Comparison of ENCODE assay signal across 10 cellular contexts in the genomic region with DNA sequence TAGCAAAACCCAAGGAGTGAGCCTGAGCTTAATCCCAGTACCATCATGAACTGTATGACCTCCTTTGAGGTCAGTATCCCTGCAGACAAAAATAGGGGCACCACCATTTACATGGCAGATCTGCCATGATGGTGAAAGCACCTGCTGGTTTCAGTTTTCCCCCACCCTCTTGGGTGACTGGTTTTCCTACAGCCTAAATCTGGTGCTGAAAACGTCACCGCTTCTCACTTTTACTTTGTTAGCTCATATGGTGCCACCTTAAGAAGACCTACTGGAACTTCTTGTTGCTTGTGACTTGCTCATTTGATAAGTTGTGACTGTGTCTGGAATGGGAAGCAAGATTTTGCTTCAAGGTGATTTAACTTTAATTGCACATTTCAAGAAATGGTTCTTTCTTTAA. TPM values are rescaled to one million over a fixed set of nuclear protein-coding genes. Genes with fewer than 3 reads are reported as not detected.
DNase-seq lines count a peak whose midpoint lies in the region; ATAC-seq and TF ChIP-seq lines count a peak whose summit lies in the region.
"Had no signal": no experiment of that assay in that cellular context is flagged by ENCODE, and none has a peak within 500 bp of the region (broad histone marks: within the 10 kb centered on the region; RNA-seq: fewer than 3 reads in every experiment).

No MANE protein-coding gene starts in this region.

- no peak for TF ChIP-seq CTCF in activated CD8-positive, alpha-beta T cell treated with anti-CD3 and anti-CD28 coated beads for 36 hours (IDR thresholded peaks at IDR 0.05)

- H3K4me3 Mint-ChIP-seq in activated CD8-positive, alpha-beta T cell treated with anti-CD3 and anti-CD28 coated beads for 36 hours = peak overlapping the region; percentile 47

- ATAC-seq in HG03045 (IDR thresholded peaks at IDR 0.05; ENCODE audit: unreplicated experiment) = peak; percentile 55
- peak; percentile 73 for ATAC-seq in activated CD8-positive, alpha-beta T cell treated with anti-CD3 and anti-CD28 coated beads for 36 hours
- peak; percentile 69 for ATAC-seq in stimulated activated naive CD8-positive, alpha-beta T cell treated with anti-CD3 and anti-CD28 coated beads, Interleukin-15, Interleukin-2, amounts not matched to agents 100 U/mL and 50 U/mL, for 24 hours
- ATAC-seq in HG02870 (IDR thresholded peaks at IDR 0.05; ENCODE audit: unreplicated experiment) = no peak
- ATAC-seq: PC-3 had no signal

- peaks cover 8% of the 10 kb centered on the region for H3K9me3 Mint-ChIP-seq in activated CD8-positive, alpha-beta T cell treated with anti-CD3 and anti-CD28 coated beads for 36 hours
- H3K9me3 Mint-ChIP-seq: brain had no signal

- intact Hi-C loops in activated CD8-positive, alpha-beta T cell treated with anti-CD3 and anti-CD28 coated beads for 36 hours (cut with micrococcal nuclease) = no loop called here
- intact Hi-C loops in posterior cingulate gyrus (cut with DNase I) = no loop called here

- peak overlapping the region; percentile 81 for H3K27ac Mint-ChIP-seq in activated CD8-positive, alpha-beta T cell treated with anti-CD3 and anti-CD28 coated beads for 36 hours
- H3K27ac Mint-ChIP-seq: brain had no signal

- H3K4me1 Mint-ChIP-seq in activated CD8-positive, alpha-beta T cell treated with anti-CD3 and anti-CD28 coated beads for 36 hours (ENCODE audit: low read depth) = peaks cover 63% of the 10 kb centered on the region

- DNase-seq in activated T-cell treated with anti-CD3 and anti-CD28 coated beads for 24 hours (ENCODE audit: low read depth) = peak; percentile 55
- DNase-seq in activated T-cell treated with anti-CD3 and anti-CD28 coated beads for 4 hours = no peak
- peak; percentile 83 for DNase-seq in activated CD8-positive, alpha-beta T cell treated with anti-CD3 and anti-CD28 coated beads for 36 hours
- DNase-seq in stimulated activated naive CD8-positive, alpha-beta T cell treated with anti-CD3 and anti-CD28 coated beads, Interleukin-15, Interleukin-2, amounts not matched to agents 100 U/mL and 50 U/mL, for 24 hours = peak; percentile 55
- DNase-seq in SW 1271 (lab: John Stamatoyannopoulos, UW) = no peak
- no peak for DNase-seq in posterior cingulate gyrus
- DNase-seq: PC-3 had no signal

- CTCF ChIA-PET in activated CD8-positive, alpha-beta T cell treated with anti-CD3 and anti-CD28 coated beads for 36 hours (lab: Charles Lee) = interaction anchor here (0.6 to 3.5 kb wide), 11 partner anchors 8 to 755 kb away, joined by 3 to 32 read pairs (median 7); a partner anchor contains a TSS

- POLR2A ChIA-PET in activated CD8-positive, alpha-beta T cell treated with anti-CD3 and anti-CD28 coated beads for 36 hours (lab: Charles Lee) = interaction anchor here (1.0 to 1.8 kb wide), 3 partner anchors 13 to 95 kb away, joined by 3 to 6 read pairs (median 5); a partner anchor contains a TSS

- H3K27me3 Mint-ChIP-seq in activated CD8-positive, alpha-beta T cell treated with anti-CD3 and anti-CD28 coated beads for 36 hours = no peaks in the 10 kb centered on the region

- peaks cover 46% of the 10 kb centered on the region for H3K36me3 Mint-ChIP-seq in activated CD8-positive, alpha-beta T cell treated with anti-CD3 and anti-CD28 coated beads for 36 hours (ENCODE audit: low read depth)

RNA-seq across cellular contexts. Expression of a gene that starts 5.1 kb away (rescaled TPM):
- total RNA-seq in activated CD8-positive, alpha-beta T cell treated with anti-CD3 and anti-CD28 coated beads for 36 hours = 10 to 100 TPM; 86.7 to 89.0 TPM

RNA-seq across cellular contexts. Expression of a gene that starts 45.7 kb away (rescaled TPM):
- total RNA-seq in activated CD8-positive, alpha-beta T cell treated with anti-CD3 and anti-CD28 coated beads for 36 hours = not detected
- total RNA-seq: PC-3 had no signal

Comparison
In these comparisons a context has a peak if more than half of its experiments do, and no peak if none do; other contexts are left out.
1. DNase-seq: peak in activated T-cell treated with anti-CD3 and anti-CD28 coated beads for 24 hours (single experiment), activated CD8-positive, alpha-beta T cell treated with anti-CD3 and anti-CD28 coated beads for 36 hours (single experiment) and stimulated activated naive CD8-positive, alpha-beta T cell treated with anti-CD3 and anti-CD28 coated beads, Interleukin-15, Interleukin-2, amounts not matched to agents 100 U/mL and 50 U/mL, for 24 hours (single experiment); none in activated T-cell treated with anti-CD3 and anti-CD28 coated beads for 4 hours (single experiment), SW 1271 (0 of 2) and posterior cingulate gyrus (0 of 10).